ENCODE assay signal across 22 cellular contexts in the genomic region with DNA sequence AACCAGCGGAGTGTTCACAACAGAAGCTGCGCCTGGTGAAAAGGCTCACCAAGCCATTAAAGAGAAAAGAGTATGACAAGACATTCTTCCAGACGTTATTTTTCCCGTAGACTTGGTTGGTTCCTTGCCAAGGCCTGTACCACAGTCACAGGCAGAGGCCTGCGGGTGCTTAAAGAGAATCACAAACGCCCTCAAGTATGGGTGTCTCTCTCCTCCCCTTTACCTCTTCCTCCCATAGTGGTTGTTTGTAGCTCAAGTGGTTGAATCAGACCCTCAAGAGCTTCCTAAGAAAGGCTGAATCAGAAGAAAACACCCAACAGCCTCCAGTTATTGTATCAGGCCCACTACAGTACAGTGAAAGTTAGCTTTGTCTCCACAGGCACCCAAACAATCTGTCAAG.
"Had no signal": no experiment of that assay in that cellular context is flagged by ENCODE, and none has a peak within 500 bp of the region (broad histone marks: within the 10 kb centered on the region; RNA-seq: fewer than 3 reads in every experiment).

No MANE protein-coding gene starts in this region.

- H3K36me3 Mint-ChIP-seq: activated naive CD4-positive, alpha-beta T cell treated with anti-CD3 and anti-CD28 coated beads, Interleukin-2, amount 10 ng/mL, durations not matched to agents 7 days and 5 days; memory B cell had no signal

- H3K36me3 ChIP-seq: ascending aorta, cardiac muscle cell, esophagus muscularis mucosa, heart right ventricle, prostate gland, transverse colon, vagina, WERI-Rb-1 had no signal

- ATAC-seq: heart right ventricle, mucosa of descending colon, right cardiac atrium, T-helper 17 cell had no signal

- H3K4me1 ChIP-seq: ascending aorta, esophagus muscularis mucosa, prostate gland, transverse colon, vagina had no signal

- H3K27ac ChIP-seq: ascending aorta, cardiac muscle cell, esophagus muscularis mucosa, heart right ventricle, prostate gland, transverse colon, vagina, WERI-Rb-1 had no signal

- H3K27ac Mint-ChIP-seq: activated naive CD4-positive, alpha-beta T cell treated with anti-CD3 and anti-CD28 coated beads, Interleukin-2, amount 10 ng/mL, durations not matched to agents 7 days and 5 days; dendritic cell treated with granulocyte-macrophage colony-stimulating factor and Interleukin-4, amounts not matched to agents 40 ng/mL and 50 ng/mL, for 4 days; memory B cell; naive B cell; T-helper 17 cell had no signal

- H3K4me3 Mint-ChIP-seq: activated naive CD4-positive, alpha-beta T cell treated with anti-CD3 and anti-CD28 coated beads, Interleukin-2, amount 10 ng/mL, durations not matched to agents 7 days and 5 days; dendritic cell treated with granulocyte-macrophage colony-stimulating factor and Interleukin-4, amounts not matched to agents 40 ng/mL and 50 ng/mL, for 4 days; memory B cell; naive B cell; T-helper 17 cell had no signal

- DNase-seq: activated CD4-positive, alpha-beta T cell treated with anti-CD3 and anti-CD28 coated beads, Interleukin-2, amount 50 U/mL, for 4 hours; activated effector memory CD4-positive, alpha-beta T cell treated with Interleukin-2 at 50 U/mL for 16 hours; activated naive CD4-positive, alpha-beta T cell treated with anti-CD3 and anti-CD28 coated beads, Interleukin-2, amount 10 ng/mL, durations not matched to agents 7 days and 5 days; activated T-cell treated with anti-CD3 and anti-CD28 coated beads for 4 hours; effector CD8-positive, alpha-beta T cell; heart right ventricle; kidney glomerular epithelial cell; mucosa of descending colon; naive B cell; right cardiac atrium; stimulated activated CD4-positive, alpha-beta T cell treated with anti-CD3 and anti-CD28 coated beads, Interleukin-2, amount 100 ng/mL, for 24 hours; stimulated activated naive CD4-positive, alpha-beta T cell treated with Interleukin-2 at 50 U/mL for 16 hours; T-helper 17 cell; transverse colon; WERI-Rb-1 had no signal

- H3K9me3 Mint-ChIP-seq: activated naive CD4-positive, alpha-beta T cell treated with anti-CD3 and anti-CD28 coated beads, Interleukin-2, amount 10 ng/mL, durations not matched to agents 7 days and 5 days; dendritic cell treated with granulocyte-macrophage colony-stimulating factor and Interleukin-4, amounts not matched to agents 40 ng/mL and 50 ng/mL, for 4 days; memory B cell had no signal

- H3K4me1 Mint-ChIP-seq: activated naive CD4-positive, alpha-beta T cell treated with anti-CD3 and anti-CD28 coated beads, Interleukin-2, amount 10 ng/mL, durations not matched to agents 7 days and 5 days; memory B cell; naive B cell; T-helper 17 cell had no signal

- H3K9me3 ChIP-seq: ascending aorta, esophagus muscularis mucosa, heart right ventricle, mucosa of descending colon, prostate gland, transverse colon, vagina had no signal

- H3K4me3 ChIP-seq: ascending aorta, cardiac muscle cell, esophagus muscularis mucosa, heart right ventricle, mucosa of descending colon, prostate gland, transverse colon, vagina had no signal

- H3K27me3 ChIP-seq: ascending aorta, cardiac muscle cell, esophagus muscularis mucosa, heart right ventricle, vagina had no signal
